Comparison of ENCODE assay signal across 5 cellular contexts in genomic region chrX:129346574-129346973, GRCh38.
"Had no signal": no experiment of that assay in that cellular context is flagged by ENCODE, and none has a peak within 500 bp of the region (broad histone marks: within the 10 kb centered on the region; RNA-seq: fewer than 3 reads in every experiment).

No MANE protein-coding gene starts in this region.

- H3K4me1 Mint-ChIP-seq: IgD-negative memory B cell had no signal

- H3K4me3 ChIP-seq: K562 had no signal

- H3K4me3 Mint-ChIP-seq: IgD-negative memory B cell had no signal

- H3K27ac Mint-ChIP-seq: IgD-negative memory B cell had no signal

- H3K36me3 Mint-ChIP-seq: IgD-negative memory B cell had no signal

- H3K27ac ChIP-seq: HL-60 had no signal

- DNase-seq: IMR-90, KG1 had no signal
